Comparison of ENCODE assay signal across 12 cellular contexts in the genomic region with DNA sequence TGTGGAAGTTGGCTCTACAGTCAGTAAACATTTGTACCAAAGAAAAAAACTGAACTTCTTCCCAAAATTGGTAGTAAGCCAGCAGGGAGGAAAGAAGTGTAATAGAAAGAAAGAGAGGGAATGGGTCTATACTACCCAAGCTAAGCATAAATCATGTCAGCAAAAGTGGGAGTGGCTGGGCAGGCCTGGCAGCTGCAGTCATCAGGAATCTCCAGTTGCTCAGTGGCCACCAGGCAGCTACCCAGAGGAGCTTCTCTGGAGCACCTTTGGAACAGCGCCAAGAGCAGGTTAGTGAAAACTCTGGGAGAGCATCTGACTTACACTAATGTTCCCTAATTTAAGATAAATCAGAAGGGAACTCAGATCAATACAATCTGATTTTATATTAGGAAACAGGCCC. TPM values are rescaled to one million over a fixed set of nuclear protein-coding genes. Genes with fewer than 3 reads are reported as not detected.
DNase-seq lines count a peak whose midpoint lies in the region; ATAC-seq and TF ChIP-seq lines count a peak whose summit lies in the region.
"Had no signal": no experiment of that assay in that cellular context is flagged by ENCODE, and none has a peak within 500 bp of the region (broad histone marks: within the 10 kb centered on the region; RNA-seq: fewer than 3 reads in every experiment).

No MANE protein-coding gene starts in this region.

- H3K27me3 ChIP-seq in BE2C, result no peaks in the 10 kb centered on the region
- H3K27me3 ChIP-seq: dorsolateral prefrontal cortex, SJSA1 had no signal

- no peaks in the 10 kb centered on the region for H3K9me3 ChIP-seq in BE2C
- H3K9me3 ChIP-seq: SJSA1 had no signal

- H3K36me3 ChIP-seq in BE2C, result no peaks in the 10 kb centered on the region
- H3K36me3 ChIP-seq: SJSA1 had no signal

- H3K4me1 ChIP-seq in BE2C, result no peaks in the 10 kb centered on the region
- H3K4me1 ChIP-seq: SJSA1 had no signal

- TF ChIP-seq CTCF in BE2C (IDR thresholded peaks at IDR 0.05; ENCODE audit: low read depth, low read length), result no peak

- peak; percentile 46 for DNase-seq in BE2C
- DNase-seq in HEK293T (ENCODE audit: extremely low spot score), result peak; percentile 54
- peak; percentile 64 for DNase-seq in NCI-H748 treated with DMSO at 0.1 percent for 48 hours (lab: John Stamatoyannopoulos, UW)
- peak; percentile 44 for DNase-seq in iPS-NIHi11 (ENCODE audit: low spot score)
- no peak for DNase-seq in HuH-7.5 (ENCODE audit: low spot score)
- DNase-seq: activated CD4-positive, alpha-beta T cell treated with anti-CD3 and anti-CD28 coated beads for 36 hours; dorsolateral prefrontal cortex; posterior cingulate gyrus had no signal

- H3K4me3 ChIP-seq in BE2C (ENCODE audit: low read depth, low read length), result no peak overlapping the region
- H3K4me3 ChIP-seq: dorsolateral prefrontal cortex, SJSA1 had no signal

- POLR2A ChIA-PET in HEK293T (lab: Yijun Ruan, JAX), result no interaction called here

- CTCF ChIA-PET in HEK293T (lab: Yijun Ruan, JAX), result interaction anchor here (1.1 kb wide), 1 partner anchor 63 kb away, joined by 3 read pairs; no protein-coding TSS in a partner anchor

- ATAC-seq in HG03280 (IDR thresholded peaks at IDR 0.05; ENCODE audit: unreplicated experiment), result no peak
- no peak for ATAC-seq in GM21717 (IDR thresholded peaks at IDR 0.05; ENCODE audit: unreplicated experiment)
- ATAC-seq in GM18907 (IDR thresholded peaks at IDR 0.05; ENCODE audit: unreplicated experiment), result no peak
- ATAC-seq: activated CD4-positive, alpha-beta T cell treated with anti-CD3 and anti-CD28 coated beads for 36 hours had no signal

TF ChIP-seq in HEK293T, 16 proteins besides CTCF, POLR2A, EP300 and RAD21:
- TF ChIP-seq, protein P1, sequence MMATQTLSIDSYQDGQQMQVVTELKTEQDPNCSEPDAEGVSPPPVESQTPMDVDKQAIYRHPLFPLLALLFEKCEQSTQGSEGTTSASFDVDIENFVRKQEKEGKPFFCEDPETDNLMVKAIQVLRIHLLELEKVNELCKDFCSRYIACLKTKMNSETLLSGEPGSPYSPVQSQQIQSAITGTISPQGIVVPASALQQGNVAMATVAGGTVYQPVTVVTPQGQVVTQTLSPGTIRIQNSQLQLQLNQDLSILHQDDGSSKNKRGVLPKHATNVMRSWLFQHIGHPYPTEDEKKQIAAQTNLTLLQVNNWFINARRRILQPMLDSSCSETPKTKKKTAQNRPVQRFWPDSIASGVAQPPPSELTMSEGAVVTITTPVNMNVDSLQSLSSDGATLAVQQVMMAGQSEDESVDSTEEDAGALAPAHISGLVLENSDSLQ (IDR thresholded peaks at IDR 0.05), result peak; percentile 95
- TF ChIP-seq FOXA1 (IDR thresholded peaks at IDR 0.05) (no peak), CTBP1 (IDR thresholded peaks at IDR 0.05; ENCODE audit: borderline replicate concordance) (no peak), BHLHE40 (IDR thresholded peaks at IDR 0.05; ENCODE audit: borderline replicate concordance) (no peak)

RNA-seq across cellular contexts. Expression of gene FRZB, which starts 14.3 kb away (rescaled TPM):
- polyA plus RNA-seq in BE2C (2012; ENCODE audit: insufficient read depth, insufficient read length, low read depth), result 1.2 TPM
